Comparison of ENCODE assay signal across 18 cellular contexts in the genomic region with DNA sequence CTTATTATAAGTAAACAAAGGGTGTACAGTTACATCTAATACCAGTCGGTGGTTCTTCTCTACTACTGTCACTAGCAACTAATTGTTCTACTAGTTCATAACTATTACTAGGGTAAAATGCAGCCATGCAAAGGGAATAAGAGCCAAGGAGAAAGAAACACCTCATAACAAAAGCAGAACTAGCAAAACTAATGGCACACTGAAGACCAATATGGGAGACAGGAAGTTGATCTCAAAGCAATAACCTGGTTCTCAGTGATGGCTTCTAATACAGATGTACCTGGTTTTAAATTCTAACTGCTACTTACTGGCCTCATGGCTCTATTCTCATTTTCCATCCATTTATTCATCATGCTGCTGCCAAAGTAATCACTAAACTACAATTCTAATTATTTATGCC.
"Had no signal": no experiment of that assay in that cellular context is flagged by ENCODE, and none has a peak within 500 bp of the region (broad histone marks: within the 10 kb centered on the region; RNA-seq: fewer than 3 reads in every experiment).

No MANE protein-coding gene starts in this region.

- H3K27me3 ChIP-seq: colonic mucosa, foreskin keratinocyte, heart right ventricle, pancreas, stomach had no signal

- H3K36me3 ChIP-seq: colonic mucosa, heart right ventricle, pancreas, stomach had no signal

- H3K4me1 ChIP-seq: colonic mucosa, foreskin keratinocyte, heart right ventricle, pancreas, stomach had no signal

- ATAC-seq: foreskin keratinocyte; heart right ventricle; left lobe of liver; mucosa of descending colon; naive thymus-derived CD8-positive, alpha-beta T cell; pancreas; right cardiac atrium had no signal

- H3K27ac ChIP-seq: colonic mucosa, foreskin keratinocyte, heart right ventricle, pancreas, stomach had no signal

- DNase-seq: colonic mucosa; dermis blood vessel endothelial cell; endodermal cell; erythroblast; foreskin keratinocyte; heart right ventricle; hypothalamus; mucosa of descending colon; naive thymus-derived CD8-positive, alpha-beta T cell; nucleus accumbens; pancreas; right cardiac atrium; small intestine; stimulated activated CD4-positive, alpha-beta T cell treated with anti-CD3 and anti-CD28 coated beads, Interleukin-12 subunit alpha, Interleukin-12 subunit beta, amount 100 ng/mL, for 4 hours; stimulated activated naive CD4-positive, alpha-beta T cell; stomach; trophoblast cell had no signal

- H3K9me3 ChIP-seq: colonic mucosa, heart right ventricle, mucosa of descending colon, pancreas, stomach had no signal

- H3K4me3 ChIP-seq: colonic mucosa, heart right ventricle, mucosa of descending colon, pancreas, stomach had no signal
